Comparison of ENCODE assay signal across 8 cellular contexts in genomic region chr4:37826282-37827029, GRCh38. TPM values are rescaled to one million over a fixed set of nuclear protein-coding genes. Genes with fewer than 3 reads are reported as not detected.
DNase-seq lines count a peak whose midpoint lies in the region; ATAC-seq lines count a peak whose summit lies in the region.

TSS of gene PGM2 (plus strand) at chr4:37826686. CDS start at chr4:37826733, 47 bp downstream.

- H3K36me3 Mint-ChIP-seq in activated CD8-positive, alpha-beta T cell treated with anti-CD3 and anti-CD28 coated beads, Interleukin-2, amount 10 ng/mL, durations not matched to agents 7 days and 5 days (ENCODE audit: low read depth), result peaks cover 30% of the 10 kb centered on the region

- CTCF ChIA-PET in activated CD8-positive, alpha-beta T cell treated with anti-CD3 and anti-CD28 coated beads, Interleukin-2, amount 10 ng/mL, durations not matched to agents 7 days and 5 days (lab: Charles Lee), result interaction anchor here (0.8 to 1.4 kb wide), 4 partner anchors 10 to 210 kb away, joined by 3 to 6 read pairs (median 3); no protein-coding TSS in a partner anchor

- peak; percentile 94 for ATAC-seq in GM19372 (IDR thresholded peaks at IDR 0.05; ENCODE audit: low read depth, unreplicated experiment)
- ATAC-seq in HG03521 (IDR thresholded peaks at IDR 0.05; ENCODE audit: unreplicated experiment), result peak; percentile 98
- ATAC-seq in activated CD8-positive, alpha-beta T cell treated with anti-CD3 and anti-CD28 coated beads, Interleukin-2, amount 10 ng/mL, durations not matched to agents 7 days and 5 days, result peak; percentile 99

- no peaks in the 10 kb centered on the region for H3K9me3 Mint-ChIP-seq in activated CD8-positive, alpha-beta T cell treated with anti-CD3 and anti-CD28 coated beads, Interleukin-2, amount 10 ng/mL, durations not matched to agents 7 days and 5 days (ENCODE audit: insufficient read depth)

- POLR2A ChIA-PET in activated CD8-positive, alpha-beta T cell treated with anti-CD3 and anti-CD28 coated beads, Interleukin-2, amount 10 ng/mL, durations not matched to agents 7 days and 5 days (lab: Charles Lee), result interaction anchor here (0.6 to 1.7 kb wide), 12 partner anchors 9 to 195 kb away, joined by 3 to 14 read pairs (median 4); partner anchors contain the start of gene TBC1D1

- peak within 1 kb of the TSS; percentile 97 for H3K4me3 Mint-ChIP-seq in activated CD8-positive, alpha-beta T cell treated with anti-CD3 and anti-CD28 coated beads, Interleukin-2, amount 10 ng/mL, durations not matched to agents 7 days and 5 days

- DNase-seq in CD1c-positive myeloid dendritic cell (ENCODE audit: extremely low spot score), result peak; percentile 95
- DNase-seq in NCI-H774 (lab: John Stamatoyannopoulos, UW), result peak; percentile 83
- peak; percentile 93 for DNase-seq in activated CD8-positive, alpha-beta T cell treated with anti-CD3 and anti-CD28 coated beads, Interleukin-2, amount 10 ng/mL, durations not matched to agents 7 days and 5 days
- peak; percentile 82 for DNase-seq in effector CD8-positive, alpha-beta T cell (lab: John Stamatoyannopoulos, UW)
- DNase-seq in medulla oblongata (ENCODE audit: extremely low spot score), result peak; percentile 82
- DNase-seq in stimulated activated CD8-positive, alpha-beta memory T cell treated with anti-CD3 and anti-CD28 coated beads, Interleukin-12 subunit alpha, Interleukin-12 subunit beta, amount 100 ng/mL, for 24 hours (ENCODE audit: extremely low read depth), result peak; percentile 83

- peaks cover 48% of the 10 kb centered on the region for H3K4me1 Mint-ChIP-seq in activated CD8-positive, alpha-beta T cell treated with anti-CD3 and anti-CD28 coated beads, Interleukin-2, amount 10 ng/mL, durations not matched to agents 7 days and 5 days (ENCODE audit: low read depth)

- peak within 1 kb of the TSS; percentile 95 for H3K27ac Mint-ChIP-seq in activated CD8-positive, alpha-beta T cell treated with anti-CD3 and anti-CD28 coated beads, Interleukin-2, amount 10 ng/mL, durations not matched to agents 7 days and 5 days

- H3K27me3 Mint-ChIP-seq in activated CD8-positive, alpha-beta T cell treated with anti-CD3 and anti-CD28 coated beads, Interleukin-2, amount 10 ng/mL, durations not matched to agents 7 days and 5 days (ENCODE audit: low read depth), result peaks cover 4% of the 10 kb centered on the region

RNA-seq across cellular contexts. Expression of gene PGM2, which starts in this region (rescaled TPM):
- 10 to 100 TPM; 49.2 to 54.5 TPM for total RNA-seq in activated CD8-positive, alpha-beta T cell treated with anti-CD3 and anti-CD28 coated beads, Interleukin-2, amount 10 ng/mL, durations not matched to agents 7 days and 5 days

Comparison
In these comparisons a context has a peak if more than half of its experiments do, and no peak if none do; other contexts are left out.
1. Peak in every context shown above with its lines: DNase-seq and ATAC-seq.